9 cellular contexts compared by ENCODE assay signal in the genomic region with DNA sequence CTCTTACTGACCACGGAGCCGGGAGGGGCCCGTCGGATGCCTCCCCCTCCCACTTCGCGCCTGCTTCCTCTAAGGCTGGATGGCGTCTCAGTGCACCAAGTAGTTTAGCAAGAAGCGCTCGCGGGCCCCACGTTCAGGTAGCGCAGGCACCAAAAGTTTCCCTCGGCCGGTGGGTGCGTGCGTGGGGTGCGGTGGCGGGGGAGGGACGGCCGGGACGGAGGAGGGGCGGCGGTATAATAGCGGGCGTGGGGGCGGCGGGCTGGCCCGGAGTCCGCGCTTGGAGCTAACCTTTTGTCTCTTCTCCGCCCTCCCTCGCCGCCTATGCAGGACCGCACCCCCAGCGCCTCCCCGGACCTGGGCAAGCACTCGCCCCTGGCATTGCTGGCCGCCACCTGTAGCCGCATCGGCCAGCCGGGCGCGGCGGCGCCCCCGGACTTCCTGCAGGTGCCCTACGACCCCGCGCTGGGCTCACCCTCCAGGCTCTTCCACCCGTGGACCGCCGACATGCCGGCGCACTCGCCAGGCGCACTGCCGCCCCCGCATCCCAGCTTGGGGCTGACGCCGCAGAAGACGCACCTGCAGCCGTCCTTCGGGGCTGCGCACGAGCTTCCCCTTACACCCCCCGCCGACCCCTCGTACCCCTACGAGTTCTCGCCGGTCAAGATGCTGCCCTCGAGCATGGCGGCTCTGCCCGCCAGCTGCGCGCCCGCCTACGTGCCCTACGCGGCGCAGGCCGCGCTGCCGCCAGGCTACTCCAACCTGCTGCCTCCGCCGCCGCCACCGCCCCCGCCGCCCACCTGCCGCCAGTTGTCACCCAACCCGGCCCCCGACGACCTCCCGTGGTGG. TPM values are rescaled to one million over a fixed set of nuclear protein-coding genes. Genes with fewer than 3 reads are reported as not detected.
DNase-seq lines count a peak whose midpoint lies in the region; ATAC-seq and TF ChIP-seq lines count a peak whose summit lies in the region.
"Had no signal": no experiment of that assay in that cellular context is flagged by ENCODE, and none has a peak within 500 bp of the region (broad histone marks: within the 10 kb centered on the region; RNA-seq: fewer than 3 reads in every experiment).

No MANE protein-coding gene starts in this region.

- H3K27ac Mint-ChIP-seq in T-helper 2 cell treated with Interferon-gamma antibody and Interleukin-4, amounts not matched to agents 5 μg/mL and 100 μg/mL, for 36 hours = no peak overlapping the region
- peak overlapping the region; percentile 96 for H3K27ac Mint-ChIP-seq in endodermal cell

- TF ChIP-seq CTCF in endodermal cell (conservative IDR thresholded peaks at IDR 0.05) (no peak), ovary (IDR thresholded peaks at IDR 0.05) (no peak)

- no peaks in the 10 kb centered on the region for H3K9me3 Mint-ChIP-seq in T-helper 2 cell treated with Interferon-gamma antibody and Interleukin-4, amounts not matched to agents 5 μg/mL and 100 μg/mL, for 36 hours
- H3K9me3 Mint-ChIP-seq in endodermal cell = no peaks in the 10 kb centered on the region

- WGBS in endodermal cell (ENCODE audit: insufficient coverage in 1 of 2, insufficient read length in 1 of 2), 2 experiments = 1 to 4% methylated on average over 24 to 95 of the region's 95 CpGs
- WGBS in ovary, 3 donors = 2 to 3% (median 2%) methylated on average over 40 to 95 of the region's 95 CpGs

- no peaks in the 10 kb centered on the region for H3K36me3 Mint-ChIP-seq in T-helper 2 cell treated with Interferon-gamma antibody and Interleukin-4, amounts not matched to agents 5 μg/mL and 100 μg/mL, for 36 hours (ENCODE audit: low read depth)
- peaks cover 23% of the 10 kb centered on the region for H3K36me3 Mint-ChIP-seq in endodermal cell (ENCODE audit: low read depth)

- H3K36me3 ChIP-seq in endodermal cell (ENCODE audit: control insufficient read depth, insufficient read depth, low read length) (peaks cover 4% of the 10 kb centered on the region), ovary (no peaks in the 10 kb centered on the region)

- H3K4me1 ChIP-seq in endodermal cell (ENCODE audit: control insufficient read depth, insufficient read depth, low read length) = peaks cover 2% of the 10 kb centered on the region
- H3K4me1 ChIP-seq in ovary (ENCODE audit: insufficient read depth) = peaks cover 15% of the 10 kb centered on the region

- no peaks in the 10 kb centered on the region for H3K9me3 ChIP-seq in endodermal cell (ENCODE audit: control insufficient read depth, low read length)
- no peaks in the 10 kb centered on the region for H3K9me3 ChIP-seq in ovary

- peak overlapping the region; percentile 82 for H3K4me3 Mint-ChIP-seq in T-helper 2 cell treated with Interferon-gamma antibody and Interleukin-4, amounts not matched to agents 5 μg/mL and 100 μg/mL, for 36 hours
- peak overlapping the region; percentile 78 for H3K4me3 Mint-ChIP-seq in endodermal cell

- peaks cover 18% of the 10 kb centered on the region for H3K4me1 Mint-ChIP-seq in T-helper 2 cell treated with Interferon-gamma antibody and Interleukin-4, amounts not matched to agents 5 μg/mL and 100 μg/mL, for 36 hours (ENCODE audit: low read depth)
- peaks cover 14% of the 10 kb centered on the region for H3K4me1 Mint-ChIP-seq in endodermal cell

- no peak overlapping the region for H3K27ac ChIP-seq in endodermal cell (ENCODE audit: low read depth, low read length)
- H3K27ac ChIP-seq in ovary = no peak overlapping the region

- peaks cover 30% of the 10 kb centered on the region for H3K27me3 ChIP-seq in endodermal cell (ENCODE audit: control insufficient read depth, insufficient read depth, low read length, poor library complexity, severe bottlenecking)
- no peaks in the 10 kb centered on the region for H3K27me3 ChIP-seq in ovary

- no peak for TF ChIP-seq EP300 in ovary (IDR thresholded peaks at IDR 0.05)

- peak overlapping the region; percentile 78 for H3K4me3 ChIP-seq in endodermal cell (ENCODE audit: low read length)
- H3K4me3 ChIP-seq in ovary = peak overlapping the region; percentile 42

- no peak for TF ChIP-seq POLR2A in ovary (IDR thresholded peaks at IDR 0.05)

- peak overlapping the region; percentile 36 for H3K9ac ChIP-seq in endodermal cell (ENCODE audit: extremely low read depth, low read length, poor library complexity, severe bottlenecking)

- intact Hi-C loops in ovary (cut with DNase I) = loop anchor here in 1 of 4 donors (10.0 kb wide), 1 partner anchor 99 kb away; a partner anchor contains a TSS

- H3K27me3 Mint-ChIP-seq in T-helper 2 cell treated with Interferon-gamma antibody and Interleukin-4, amounts not matched to agents 5 μg/mL and 100 μg/mL, for 36 hours (ENCODE audit: low read depth) = peaks cover 68% of the 10 kb centered on the region
- peaks cover 52% of the 10 kb centered on the region for H3K27me3 Mint-ChIP-seq in endodermal cell (ENCODE audit: insufficient read depth)

- ATAC-seq in HG02571 (IDR thresholded peaks at IDR 0.05; ENCODE audit: unreplicated experiment) = no peak
- ATAC-seq in GM19351 (IDR thresholded peaks at IDR 0.05; ENCODE audit: unreplicated experiment) = no peak
- no peak for ATAC-seq in GM18858 (IDR thresholded peaks at IDR 0.05; ENCODE audit: unreplicated experiment)

- DNase-seq in DMS53 treated with DMSO at 0.1 percent for 48 hours (lab: John Stamatoyannopoulos, UW; ENCODE audit: unreplicated experiment) = peak; percentile 53
- no peak for DNase-seq in T-helper 2 cell treated with Interferon-gamma antibody and Interleukin-4, amounts not matched to agents 5 μg/mL and 100 μg/mL, for 36 hours (ENCODE audit: low spot score)
- DNase-seq in endodermal cell = peak; percentile 86
- peak in 2 of 5 donors; percentile 15 to 51 for DNase-seq in ovary
- no peak for DNase-seq in NCI-H510A treated with DMSO at 0.1 percent for 48 hours (lab: John Stamatoyannopoulos, UW)

RNA-seq across cellular contexts. Expression of a gene that starts 1.0 kb away (rescaled TPM):
- total RNA-seq in endodermal cell (100 to 1,000 TPM in 1 of 2 donors, 10 to 100 TPM in 1; 60.3 to 103 TPM), ovary (1 to 10 TPM in 4 of 7 donors, under 1 TPM in 2, not detected in 1; 0.30 to 2.9 (median 1.2) TPM)
- polyA plus RNA-seq in endodermal cell (2013, experiment 1 of 2) = 27.6 TPM
- polyA plus RNA-seq in endodermal cell (2013, experiment 2 of 2) = 25.7 TPM
- under 1 TPM; 0.20 to 0.22 TPM for polyA plus RNA-seq in ovary
- total RNA-seq: LHCN-M2 had no signal

RNA-seq across cellular contexts. Expression of a gene that starts 54.0 kb away (rescaled TPM):
- 10 to 100 TPM in 1 of 2 donors, 1 to 10 TPM in 1; 9.6 to 18.3 TPM for total RNA-seq in endodermal cell
- 1.5 TPM for polyA plus RNA-seq in endodermal cell (2013, experiment 1 of 2)
- polyA plus RNA-seq in endodermal cell (2013, experiment 2 of 2) = 1.8 TPM
- 1 to 10 TPM in 5 of 7 donors, under 1 TPM in 1, not detected in 1; 0.99 to 3.2 (median 1.3) TPM for total RNA-seq in ovary
- polyA plus RNA-seq in ovary = 1 to 10 TPM in 1 of 2 donors, under 1 TPM in 1; 0.23 to 2.4 TPM
- total RNA-seq: LHCN-M2 had no signal

Comparison
In these comparisons a context has a peak if more than half of its experiments do, and no peak if none do; other contexts are left out.
1. DNase-seq: peak in DMS53 treated with DMSO at 0.1 percent for 48 hours (single experiment) and endodermal cell (single experiment); none in T-helper 2 cell treated with Interferon-gamma antibody and Interleukin-4, amounts not matched to agents 5 μg/mL and 100 μg/mL, for 36 hours (single experiment) and NCI-H510A treated with DMSO at 0.1 percent for 48 hours (single experiment).
2. RNA of a gene that starts 1.0 kb away (total RNA-seq): 60.3 to 103 TPM in endodermal cell; 0.30 to 2.9 TPM in ovary; every median in the first group is over 10 times any median in the second.